ENCODE assay signal across 1 cellular context in the genomic region with DNA sequence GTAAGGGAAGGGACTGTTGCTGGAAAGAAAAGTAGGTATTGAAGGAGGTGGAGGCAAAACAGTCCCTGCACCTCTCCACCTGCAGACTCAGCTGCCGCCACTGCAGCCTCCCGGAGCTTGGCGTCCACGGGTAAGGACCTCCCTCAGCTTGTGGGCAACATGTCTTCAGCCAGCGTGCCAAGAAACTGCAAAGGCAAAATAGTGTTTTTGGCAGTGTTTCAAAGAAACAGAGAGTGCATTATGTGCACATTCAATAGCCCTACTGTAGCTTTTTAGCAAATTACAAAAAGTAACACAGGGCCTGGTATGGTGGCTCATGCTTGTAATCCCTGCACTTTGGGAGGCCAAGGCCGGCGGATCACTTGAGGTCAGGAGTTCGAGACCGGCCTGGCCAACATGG.
TF ChIP-seq lines count a peak whose summit lies in the region.

No MANE protein-coding gene starts in this region.

TF ChIP-seq in HEK293, 187 proteins besides CTCF, POLR2A, EP300 and RAD21 (continued from another document):
- TF ChIP-seq, protein P1, sequence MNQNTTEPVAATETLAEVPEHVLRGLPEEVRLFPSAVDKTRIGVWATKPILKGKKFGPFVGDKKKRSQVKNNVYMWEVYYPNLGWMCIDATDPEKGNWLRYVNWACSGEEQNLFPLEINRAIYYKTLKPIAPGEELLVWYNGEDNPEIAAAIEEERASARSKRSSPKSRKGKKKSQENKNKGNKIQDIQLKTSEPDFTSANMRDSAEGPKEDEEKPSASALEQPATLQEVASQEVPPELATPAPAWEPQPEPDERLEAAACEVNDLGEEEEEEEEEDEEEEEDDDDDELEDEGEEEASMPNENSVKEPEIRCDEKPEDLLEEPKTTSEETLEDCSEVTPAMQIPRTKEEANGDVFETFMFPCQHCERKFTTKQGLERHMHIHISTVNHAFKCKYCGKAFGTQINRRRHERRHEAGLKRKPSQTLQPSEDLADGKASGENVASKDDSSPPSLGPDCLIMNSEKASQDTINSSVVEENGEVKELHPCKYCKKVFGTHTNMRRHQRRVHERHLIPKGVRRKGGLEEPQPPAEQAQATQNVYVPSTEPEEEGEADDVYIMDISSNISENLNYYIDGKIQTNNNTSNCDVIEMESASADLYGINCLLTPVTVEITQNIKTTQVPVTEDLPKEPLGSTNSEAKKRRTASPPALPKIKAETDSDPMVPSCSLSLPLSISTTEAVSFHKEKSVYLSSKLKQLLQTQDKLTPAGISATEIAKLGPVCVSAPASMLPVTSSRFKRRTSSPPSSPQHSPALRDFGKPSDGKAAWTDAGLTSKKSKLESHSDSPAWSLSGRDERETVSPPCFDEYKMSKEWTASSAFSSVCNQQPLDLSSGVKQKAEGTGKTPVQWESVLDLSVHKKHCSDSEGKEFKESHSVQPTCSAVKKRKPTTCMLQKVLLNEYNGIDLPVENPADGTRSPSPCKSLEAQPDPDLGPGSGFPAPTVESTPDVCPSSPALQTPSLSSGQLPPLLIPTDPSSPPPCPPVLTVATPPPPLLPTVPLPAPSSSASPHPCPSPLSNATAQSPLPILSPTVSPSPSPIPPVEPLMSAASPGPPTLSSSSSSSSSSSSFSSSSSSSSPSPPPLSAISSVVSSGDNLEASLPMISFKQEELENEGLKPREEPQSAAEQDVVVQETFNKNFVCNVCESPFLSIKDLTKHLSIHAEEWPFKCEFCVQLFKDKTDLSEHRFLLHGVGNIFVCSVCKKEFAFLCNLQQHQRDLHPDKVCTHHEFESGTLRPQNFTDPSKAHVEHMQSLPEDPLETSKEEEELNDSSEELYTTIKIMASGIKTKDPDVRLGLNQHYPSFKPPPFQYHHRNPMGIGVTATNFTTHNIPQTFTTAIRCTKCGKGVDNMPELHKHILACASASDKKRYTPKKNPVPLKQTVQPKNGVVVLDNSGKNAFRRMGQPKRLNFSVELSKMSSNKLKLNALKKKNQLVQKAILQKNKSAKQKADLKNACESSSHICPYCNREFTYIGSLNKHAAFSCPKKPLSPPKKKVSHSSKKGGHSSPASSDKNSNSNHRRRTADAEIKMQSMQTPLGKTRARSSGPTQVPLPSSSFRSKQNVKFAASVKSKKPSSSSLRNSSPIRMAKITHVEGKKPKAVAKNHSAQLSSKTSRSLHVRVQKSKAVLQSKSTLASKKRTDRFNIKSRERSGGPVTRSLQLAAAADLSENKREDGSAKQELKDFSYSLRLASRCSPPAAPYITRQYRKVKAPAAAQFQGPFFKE (tag by site-specific recombination; IDR thresholded peaks at IDR 0.05; ENCODE audit: borderline replicate concordance): no peak
- TF ChIP-seq KLF1 (tag by site-specific recombination; IDR thresholded peaks at IDR 0.05) (no peak), ZNF211 (tag by site-specific recombination; IDR thresholded peaks at IDR 0.05; ENCODE audit: low read depth) (no peak), HOXD13 (CRISPR knock-in tag; IDR thresholded peaks at IDR 0.05; ENCODE audit: borderline replicate concordance) (no peak), ZIC2 (tag by site-specific recombination; IDR thresholded peaks at IDR 0.05) (0 out of 2 replicates have a peak, but pooled peaks have one; percentile 17), ZNF133 (tag by site-specific recombination; IDR thresholded peaks at IDR 0.05) (no peak)
- TF ChIP-seq, protein P2, sequence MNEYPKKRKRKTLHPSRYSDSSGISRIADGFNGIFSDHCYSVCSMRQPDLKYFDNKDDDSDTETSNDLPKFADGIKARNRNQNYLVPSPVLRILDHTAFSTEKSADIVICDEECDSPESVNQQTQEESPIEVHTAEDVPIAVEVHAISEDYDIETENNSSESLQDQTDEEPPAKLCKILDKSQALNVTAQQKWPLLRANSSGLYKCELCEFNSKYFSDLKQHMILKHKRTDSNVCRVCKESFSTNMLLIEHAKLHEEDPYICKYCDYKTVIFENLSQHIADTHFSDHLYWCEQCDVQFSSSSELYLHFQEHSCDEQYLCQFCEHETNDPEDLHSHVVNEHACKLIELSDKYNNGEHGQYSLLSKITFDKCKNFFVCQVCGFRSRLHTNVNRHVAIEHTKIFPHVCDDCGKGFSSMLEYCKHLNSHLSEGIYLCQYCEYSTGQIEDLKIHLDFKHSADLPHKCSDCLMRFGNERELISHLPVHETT (tag by site-specific recombination; IDR thresholded peaks at IDR 0.05): no peak
